ENCODE assay signal across 9 cellular contexts in the genomic region with DNA sequence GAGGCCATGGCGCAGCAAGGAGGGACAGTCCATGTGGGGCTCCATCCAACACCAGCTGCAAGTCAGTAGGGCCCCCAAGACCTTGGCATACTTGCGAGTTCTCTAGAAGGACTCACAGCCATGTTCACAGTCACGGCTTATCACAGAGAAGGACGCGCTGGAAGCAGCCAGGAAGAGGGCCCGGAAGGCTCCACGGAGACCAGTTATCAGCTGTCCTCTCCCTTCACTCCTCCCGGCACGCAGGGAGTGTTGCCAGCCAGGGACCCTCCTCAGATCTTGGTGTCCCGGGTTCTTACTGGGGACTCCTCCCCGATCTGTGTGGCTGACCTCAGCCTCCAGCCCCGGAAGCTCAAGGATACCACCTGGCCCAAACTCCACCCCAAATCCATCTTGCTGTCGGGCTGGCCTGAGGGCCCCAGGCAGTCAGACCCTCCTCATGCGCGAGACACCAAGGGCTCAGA.
DNase-seq lines count a peak whose midpoint lies in the region; ATAC-seq and TF ChIP-seq lines count a peak whose summit lies in the region.
"Had no signal": no experiment of that assay in that cellular context is flagged by ENCODE, and none has a peak within 500 bp of the region (broad histone marks: within the 10 kb centered on the region; RNA-seq: fewer than 3 reads in every experiment).

No MANE protein-coding gene starts in this region.

- no peaks in the 10 kb centered on the region for H3K4me1 ChIP-seq in right cardiac atrium (ENCODE audit: control insufficient read depth, insufficient read depth, low read length)

- H3K36me3 ChIP-seq in WERI-Rb-1, result peaks cover 22% of the 10 kb centered on the region

- TF ChIP-seq CTCF in WERI-Rb-1 (IDR thresholded peaks at IDR 0.05; ENCODE audit: low read depth, low read length), result no peak

- WGBS in right cardiac atrium, result 27% methylated on average over 15 of the region's 15 CpGs

- DNase-seq in GM03348 (ENCODE audit: low spot score), result peak; percentile 16
- peak; percentile 57 for DNase-seq in WERI-Rb-1
- DNase-seq in right cardiac atrium, result peak; percentile 35 to 72 (median 64)
- DNase-seq in retina, result peak; percentile 61
- no peak for DNase-seq in DMS 273 (lab: John Stamatoyannopoulos, UW; ENCODE audit: unreplicated experiment)
- DNase-seq in HT-29 (ENCODE audit: low spot score), result no peak
- DNase-seq in activated T-cell treated with anti-CD3 and anti-CD28 coated beads for 4 hours, result no peak

- intact Hi-C loops in right cardiac atrium (cut with DNase I), result no loop called here

- no peaks in the 10 kb centered on the region for H3K9me3 ChIP-seq in WERI-Rb-1 (ENCODE audit: severe bottlenecking)
- no peaks in the 10 kb centered on the region for H3K9me3 ChIP-seq in right cardiac atrium (ENCODE audit: control insufficient read depth, low read length)

- H3K27ac ChIP-seq in WERI-Rb-1 (peak overlapping the region; percentile 86), right cardiac atrium (ENCODE audit: low read length) (peak overlapping the region; percentile 65)
- H3K27ac ChIP-seq: KMS-11 had no signal

- ATAC-seq in right cardiac atrium (peak; percentile 67 to 73), GM21737 (IDR thresholded peaks at IDR 0.05; ENCODE audit: unreplicated experiment) (no peak)

- H3K27me3 ChIP-seq in WERI-Rb-1 (ENCODE audit: insufficient read depth, low read depth, severe bottlenecking), result no peaks in the 10 kb centered on the region
- H3K27me3 ChIP-seq in right cardiac atrium (ENCODE audit: control insufficient read depth, insufficient read depth), result no peaks in the 10 kb centered on the region

- peak overlapping the region; percentile 89 for H3K4me3 ChIP-seq in WERI-Rb-1 (ENCODE audit: low read depth, low read length)
- peak overlapping the region; percentile 59 for H3K4me3 ChIP-seq in right cardiac atrium (ENCODE audit: low read length)

Comparison
In these comparisons a context has a peak if more than half of its experiments do, and no peak if none do; other contexts are left out.
1. DNase-seq: peak in GM03348 (single experiment), WERI-Rb-1 (single experiment), right cardiac atrium (3 of 3) and retina (single experiment); none in DMS 273 (single experiment), HT-29 (single experiment) and activated T-cell treated with anti-CD3 and anti-CD28 coated beads for 4 hours (single experiment).